ENCODE assay signal across 8 cellular contexts in the genomic region with DNA sequence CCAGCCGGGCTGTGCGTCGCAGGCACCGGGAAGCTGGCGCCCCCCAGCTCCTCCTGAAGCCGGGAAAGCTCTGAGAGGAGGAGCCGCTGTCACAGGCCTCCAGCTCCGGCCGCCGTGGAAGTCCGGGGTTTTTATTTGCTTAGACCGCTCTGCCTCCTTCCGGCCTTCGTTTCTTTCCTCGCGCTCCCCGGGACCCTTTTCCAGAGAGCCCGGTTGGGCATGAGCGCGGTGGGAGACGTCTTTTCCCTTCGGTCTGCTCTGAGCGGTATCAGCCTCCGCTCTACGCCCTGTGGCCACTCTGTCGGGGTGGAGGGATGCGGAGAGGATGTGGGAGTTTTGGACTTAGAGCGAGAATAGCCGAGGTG. TPM values are rescaled to one million over a fixed set of nuclear protein-coding genes. Genes with fewer than 3 reads are reported as not detected.
DNase-seq lines count a peak whose midpoint lies in the region; ATAC-seq, FAIRE-seq and TF ChIP-seq lines count a peak whose summit lies in the region.

No MANE protein-coding gene starts in this region.

- peaks cover 4% of the 10 kb centered on the region for H3K36me3 ChIP-seq in CD4-positive, alpha-beta memory T cell (ENCODE audit: insufficient read depth, low read length)
- H3K36me3 ChIP-seq in HepG2 (replicated peaks in 1 of 2; ENCODE audit: control insufficient read depth in 1 of 2, insufficient read depth in 2 of 2, low read length in 2 of 2) (peaks cover 1 to 6% of the 10 kb centered on the region in 2 experiments; a peak in 4 of 5 replicates), stomach smooth muscle (ENCODE audit: control insufficient read depth in 2 of 2, insufficient read depth in 2 of 2, low read length in 2 of 2) (no peaks in the 10 kb centered on the region)

- in situ Hi-C loops in HepG2 (cut with HindIII; ENCODE audit: extremely low pct_ligation_motif_present, low pct_unique_long_range_greater_than_20kb) = no loop called here

- H3K4me3 ChIP-seq in CD4-positive, alpha-beta memory T cell (ENCODE audit: low read length in 2 of 2) = peak overlapping the region; percentile 40 to 73
- H3K4me3 ChIP-seq in coronary artery (peak overlapping the region; percentile 90), HepG2 (replicated peaks in 1 of 3; ENCODE audit: insufficient read depth in 1 of 3, low read depth in 2 of 3, low read length in 3 of 3) (peak overlapping the region; percentile 66 to 97 (median 96)), stomach smooth muscle (ENCODE audit: low read length in 2 of 2) (peak overlapping the region; percentile 73 to 93)

- TF ChIP-seq EP300 in HepG2 (IDR thresholded peaks at IDR 0.05; ENCODE audit: low read depth in 2 of 2, low read length in 2 of 2) (no peak), HepG2 (CRISPR knock-in tag; IDR thresholded peaks at IDR 0.05; ENCODE audit: borderline replicate concordance) (no peak)

- peaks cover 0 to 17% of the 10 kb centered on the region in 2 donors for H3K36me3 Mint-ChIP-seq in CD4-positive, alpha-beta memory T cell

- no TSS peak for BruUV-seq in HepG2 (replicated peaks; lab: Mats Ljungman, UMichigan)

- ATAC-seq in GM19025 (IDR thresholded peaks at IDR 0.05; ENCODE audit: low read depth, unreplicated experiment) = peak; percentile 22
- ATAC-seq in HG03175 (IDR thresholded peaks at IDR 0.05; ENCODE audit: unreplicated experiment) = peak; percentile 30
- ATAC-seq in SK-N-SH treated with all-trans-retinoic acid at 6 μM for 48 hours = peak; percentile 62
- peak; percentile 83 for ATAC-seq in HepG2

- peaks cover 19 to 40% (median 30%) of the 10 kb centered on the region in 4 donors for H3K4me1 Mint-ChIP-seq in CD4-positive, alpha-beta memory T cell

- FAIRE-seq in HepG2 (lab: Jason Lieb, UNC) = no peak

- H3K9ac ChIP-seq in HepG2 (ENCODE audit: insufficient read depth, low read depth, low read length) = peak overlapping the region; percentile 97
- peak overlapping the region; percentile 76 to 95 for H3K9ac ChIP-seq in stomach smooth muscle (ENCODE audit: low read length in 2 of 2)

- peak overlapping the region; percentile 90 to 98 (median 97) for H3K27ac Mint-ChIP-seq in CD4-positive, alpha-beta memory T cell

- H3K9me3 ChIP-seq in CD4-positive, alpha-beta memory T cell (ENCODE audit: control insufficient read depth in 1 of 2, low read length in 2 of 2) = no peaks in the 10 kb centered on the region
- H3K9me3 ChIP-seq in HepG2 (ENCODE audit: low read length) = no peaks in the 10 kb centered on the region
- H3K9me3 ChIP-seq in stomach smooth muscle (ENCODE audit: control insufficient read depth in 2 of 2, low read length in 2 of 2) = no peaks in the 10 kb centered on the region

- TF ChIP-seq POLR2A in HepG2 (IDR thresholded peaks at IDR 0.05; ENCODE audit: insufficient read depth in 1 of 2, low read depth in 2 of 2, low read length in 2 of 2) = no peak

- H3K27ac ChIP-seq in CD4-positive, alpha-beta memory T cell (ENCODE audit: low read depth, low read length) = peak overlapping the region; percentile 85
- H3K27ac ChIP-seq in coronary artery = peak overlapping the region; percentile 74 to 94
- H3K27ac ChIP-seq in HepG2 (ENCODE audit: extremely low read length, insufficient read depth, low read length) = peak overlapping the region; percentile 89
- peak overlapping the region; percentile 95 for H3K27ac ChIP-seq in stomach smooth muscle (ENCODE audit: low read length)

- H2AFZ ChIP-seq in HepG2 (ENCODE audit: low read length) = no peak overlapping the region

- H3K4me2 ChIP-seq in HepG2 (ENCODE audit: low read depth, low read length) = peak overlapping the region; percentile 91

- TF ChIP-seq CTCF in coronary artery (IDR thresholded peaks at IDR 0.05) = no peak
- no peak; the same call in none of the 2 replicates for TF ChIP-seq CTCF in HepG2 (CRISPR knock-in tag; IDR thresholded peaks at IDR 0.05)

- peak overlapping the region; percentile 91 to 98 (median 96) for H3K4me3 Mint-ChIP-seq in CD4-positive, alpha-beta memory T cell

- no peaks in the 10 kb centered on the region for H3K9me3 Mint-ChIP-seq in CD4-positive, alpha-beta memory T cell

- 0% methylated on average over 20 of the region's 29 CpGs for WGBS in HepG2 (ENCODE audit: low lambda C conversion rate)

- CTCF ChIA-PET in CD4-positive, alpha-beta memory T cell (lab: Charles Lee; ENCODE audit: partially characterized antibody) = interaction anchor here (0.8 to 1.5 kb wide), 5 partner anchors 13 to 260 kb away, joined by 3 to 6 read pairs (median 3); a partner anchor contains a TSS
- CTCF ChIA-PET in HepG2 (lab: Yijun Ruan, JAX; ENCODE audit: low intra/inter-chr PET ratio, low total read pairs) = no interaction called here

- H3K4me1 ChIP-seq in CD4-positive, alpha-beta memory T cell (ENCODE audit: insufficient read depth, low read length) = peaks cover 27% of the 10 kb centered on the region
- H3K4me1 ChIP-seq in HepG2 (ENCODE audit: insufficient read depth, low read length) (peaks cover 29% of the 10 kb centered on the region), stomach smooth muscle (ENCODE audit: control insufficient read depth, insufficient read depth, low read length) (peaks cover 30% of the 10 kb centered on the region)

- POLR2A ChIA-PET in CD4-positive, alpha-beta memory T cell (lab: Charles Lee; ENCODE audit: partially characterized antibody) = interaction anchor here (1.0 to 3.9 kb wide), 15 partner anchors 8 to 300 kb away, joined by 3 to 99 read pairs (median 4); a partner anchor contains a TSS
- POLR2A ChIA-PET in HepG2 (lab: Yijun Ruan, JAX) = interaction anchor here (0.6 to 2.6 kb wide), 12 partner anchors 8 to 202 kb away, joined by 3 to 33 read pairs (median 4); a partner anchor contains a TSS

- H4K20me1 ChIP-seq in HepG2 (ENCODE audit: insufficient read depth, low read length) = peaks cover 11% of the 10 kb centered on the region

- no peaks in the 10 kb centered on the region for H3K27me3 Mint-ChIP-seq in CD4-positive, alpha-beta memory T cell

- TF ChIP-seq RAD21 in HepG2 (CRISPR knock-in tag; IDR thresholded peaks at IDR 0.05) = no peak

- peak in 3 of 5 donors; percentile 1 to 13 (median 4) for DNase-seq in CD4-positive, alpha-beta memory T cell
- DNase-seq in coronary artery (ENCODE audit: low spot score) = no peak
- peak; percentile 20 for DNase-seq in HepG2 (ENCODE audit: low spot score)
- DNase-seq in Ammon's horn (ENCODE audit: low spot score) = no peak

- intact Hi-C loops in CD4-positive, alpha-beta memory T cell (cut with micrococcal nuclease) = no loop called here
- intact Hi-C loops in HepG2 (cut with micrococcal nuclease; ENCODE audit: unreplicated experiment) = no loop called here

- no peaks in the 10 kb centered on the region for H3K27me3 ChIP-seq in CD4-positive, alpha-beta memory T cell (ENCODE audit: insufficient read depth, low read length)
- H3K27me3 ChIP-seq in HepG2 (ENCODE audit: control insufficient read depth in 1 of 2, insufficient read depth in 2 of 2, low read length in 2 of 2) (no peaks in the 10 kb centered on the region), stomach smooth muscle (ENCODE audit: control insufficient read depth in 1 of 2, insufficient read depth in 2 of 2, low read length in 2 of 2) (no peaks in the 10 kb centered on the region)

- peaks cover 52% of the 10 kb centered on the region for H3K79me2 ChIP-seq in HepG2 (ENCODE audit: insufficient read depth, low read length)

TF ChIP-seq in SK-N-SH treated with all-trans-retinoic acid at 6 μM for 48 hours, 23 proteins besides CTCF, POLR2A, EP300 and RAD21 (continues in another document):
- TF ChIP-seq ESRRG (CRISPR knock-in tag; IDR thresholded peaks at IDR 0.05) = no peak
- no peak for TF ChIP-seq RARB (CRISPR knock-in tag; IDR thresholded peaks at IDR 0.05)
- no peak for TF ChIP-seq ZNF70 (CRISPR knock-in tag; IDR thresholded peaks at IDR 0.05)
- no peak for TF ChIP-seq PPARA (CRISPR knock-in tag; IDR thresholded peaks at IDR 0.05; ENCODE audit: borderline replicate concordance)
- no peak for TF ChIP-seq OSR1 (CRISPR knock-in tag; IDR thresholded peaks at IDR 0.05)
- TF ChIP-seq GLIS3 (CRISPR knock-in tag; IDR thresholded peaks at IDR 0.05) = no peak
- no peak for TF ChIP-seq ZNF8 (CRISPR knock-in tag; IDR thresholded peaks at IDR 0.05)

TF ChIP-seq in HepG2, 621 proteins besides CTCF, POLR2A, EP300 and RAD21 (continues in another document):
- TF ChIP-seq MXD4 (CRISPR knock-in tag; IDR thresholded peaks at IDR 0.05) (peak; percentile 63; the same call in 1 of the 2 replicates), MAF1 (CRISPR knock-in tag; IDR thresholded peaks at IDR 0.05; ENCODE audit: borderline replicate concordance) (no peak), SIN3A (IDR thresholded peaks at IDR 0.05; ENCODE audit: borderline replicate concordance, low read depth, low read length) (0 out of 2 replicates have a peak, but pooled peaks have one; percentile 8), ZNF724P (CRISPR knock-in tag; IDR thresholded peaks at IDR 0.05; ENCODE audit: borderline replicate concordance) (no peak), ZNF570 (CRISPR knock-in tag; IDR thresholded peaks at IDR 0.05; ENCODE audit: borderline replicate concordance) (no peak), ZSCAN25 (CRISPR knock-in tag; IDR thresholded peaks at IDR 0.05) (peak; percentile 8; the same call in 1 of the 2 replicates)

RNA-seq across cellular contexts. Expression of a gene that starts 0.6 kb away (rescaled TPM):
- 10 to 100 TPM; 44.3 to 45.5 TPM for total RNA-seq in CD4-positive, alpha-beta memory T cell
- 1 to 10 TPM; 4.9 to 9.7 TPM for polyA plus RNA-seq in CD4-positive, alpha-beta memory T cell
- 30.9 and 45.2 TPM in 2 replicates for total RNA-seq in HepG2 (2016; rRNA removed; fragmentation: Illumina TruSeq; extraction: Trizol)
- total RNA-seq in HepG2 (2016; cell fraction: cytosol; rRNA removed; fragmentation: Illumina TruSeq; extraction: Trizol; ENCODE audit: low read depth) = 9.7 and 12.6 TPM in 2 replicates
- 30.3 and 40.5 TPM in 2 replicates for total RNA-seq in HepG2 (2016; cell fraction: insoluble cytoplasmic fraction; rRNA removed; fragmentation: Illumina TruSeq; extraction: Trizol)
- total RNA-seq in HepG2 (2016; cell fraction: membrane; rRNA removed; fragmentation: Illumina TruSeq; extraction: Trizol) = 24.2 and 24.5 TPM in 2 replicates
- 34.9 and 40.2 TPM in 2 replicates for total RNA-seq in HepG2 (2016; cell fraction: nucleus; rRNA removed; fragmentation: Illumina TruSeq; extraction: Trizol)
- 17.6 and 18.7 TPM in 2 replicates for polyA plus RNA-seq in HepG2 (2011; rRNA removed)
- polyA plus RNA-seq in HepG2 (2011; cell fraction: cytosol; rRNA removed) = 5.6 and 8.4 TPM in 2 replicates
- polyA plus RNA-seq in HepG2 (2011; cell fraction: nucleus; rRNA removed) = 14.6 and 18.5 TPM in 2 replicates
- 12.5 and 13.3 TPM in 2 replicates for polyA plus RNA-seq in HepG2 (2012)
- 4.8 and 5.6 TPM in 2 replicates for polyA plus RNA-seq in HepG2 (2016; cell fraction: cytosol; fragmentation: Illumina TruSeq; extraction: Trizol; ENCODE audit: low read depth)
- polyA plus RNA-seq in HepG2 (2016; cell fraction: insoluble cytoplasmic fraction; fragmentation: Illumina TruSeq; extraction: Trizol; ENCODE audit: low read depth) = 17.3 and 18.0 TPM in 2 replicates
- 7.5 and 10.0 TPM in 2 replicates for polyA plus RNA-seq in HepG2 (2016; cell fraction: membrane; fragmentation: Illumina TruSeq; extraction: Trizol; ENCODE audit: low read depth)
- polyA plus RNA-seq in HepG2 (2016; cell fraction: nucleus; fragmentation: Illumina TruSeq; extraction: Trizol; ENCODE audit: insufficient read depth, low read depth) = 28.9 and 29.5 TPM in 2 replicates
- 106 and 135 TPM in 2 replicates for polyA minus RNA-seq in HepG2 (2011; rRNA and poly(A)+ RNA removed; ENCODE audit: low replicate concordance)
- 35.1 and 39.0 TPM in 2 replicates for polyA minus RNA-seq in HepG2 (2011; cell fraction: cytosol; rRNA and poly(A)+ RNA removed)
- 52.5 and 54.3 TPM in 2 replicates for polyA minus RNA-seq in HepG2 (2011; cell fraction: nucleus; rRNA and poly(A)+ RNA removed)

Comparison
In these comparisons a context has a peak if more than half of its experiments do, and no peak if none do; other contexts are left out.
1. DNase-seq: peak in CD4-positive, alpha-beta memory T cell (3 of 5) and HepG2 (single experiment); none in coronary artery (single experiment) and Ammon's horn (single experiment).
2. ATAC-seq: peak in every context shown above with its lines; median percentile 83 in HepG2; 62 in SK-N-SH treated with all-trans-retinoic acid at 6 μM for 48 hours; 30 in HG03175; 22 in GM19025.
3. Peak in every context shown above with its lines, with median percentiles within 50 percentile points of each other: H3K27ac ChIP-seq and H3K4me3 ChIP-seq.